Comparison of ENCODE assay signal across 8 cellular contexts in genomic region chrX:65595460-65595876, GRCh38.
DNase-seq lines count a peak whose midpoint lies in the region; ATAC-seq and TF ChIP-seq lines count a peak whose summit lies in the region.

No MANE protein-coding gene starts in this region.

- H3K27me3 Mint-ChIP-seq in T-helper 1 cell treated with Interleukin-12 subunit alpha and Interleukin-12 subunit beta and Interleukin-4 antibody, amounts not matched to agents 30 μg/mL and 1 μg/mL, for 36 hours (ENCODE audit: low read depth): no peaks in the 10 kb centered on the region

- H3K27ac Mint-ChIP-seq in T-helper 1 cell treated with Interleukin-12 subunit alpha and Interleukin-12 subunit beta and Interleukin-4 antibody, amounts not matched to agents 30 μg/mL and 1 μg/mL, for 36 hours: peak overlapping the region; percentile 96

- H3K9me3 Mint-ChIP-seq in T-helper 1 cell treated with Interleukin-12 subunit alpha and Interleukin-12 subunit beta and Interleukin-4 antibody, amounts not matched to agents 30 μg/mL and 1 μg/mL, for 36 hours: no peaks in the 10 kb centered on the region

- no peaks in the 10 kb centered on the region for H3K9me3 ChIP-seq in aorta (ENCODE audit: control insufficient read depth, low read length)

- H3K27ac ChIP-seq in aorta (ENCODE audit: low read depth in 1 of 2, low read length in 2 of 2): peak overlapping the region in 1 of 2 donors; percentile 10

- DNase-seq in NCI-H1417 treated with DMSO at 0.1 percent for 48 hours (lab: John Stamatoyannopoulos, UW) (peak; percentile 3), amygdala (lab: John Stamatoyannopoulos, UW) (peak in 54 of 56 donors; percentile 1 to 92 (median 58)), left ventricle myocardium superior (peak; percentile 92), renal cortical epithelial cell (ENCODE audit: low read depth) (peak; percentile 87), aorta (peak; percentile 97 to 98)

- no peak overlapping the region for H3K4me3 ChIP-seq in aorta (ENCODE audit: low read length in 2 of 2)

- no peaks in the 10 kb centered on the region for H3K27me3 ChIP-seq in aorta (ENCODE audit: control insufficient read depth in 1 of 2, insufficient read depth in 2 of 2, low read length in 1 of 2)

- peak; percentile 99 for TF ChIP-seq CTCF in GM12873 (IDR thresholded peaks at IDR 0.05; ENCODE audit: insufficient read depth, low read depth, low read length, missing control alignments)

- no peaks in the 10 kb centered on the region for H3K36me3 ChIP-seq in aorta (ENCODE audit: control insufficient read depth in 1 of 2, insufficient read depth in 2 of 2, low read length in 1 of 2)

- WGBS in aorta, 2 donors: 0 to 5% methylated on average over 3 of the region's 3 CpGs

- H3K4me3 Mint-ChIP-seq in T-helper 1 cell treated with Interleukin-12 subunit alpha and Interleukin-12 subunit beta and Interleukin-4 antibody, amounts not matched to agents 30 μg/mL and 1 μg/mL, for 36 hours: peak overlapping the region; percentile 51

- intact Hi-C loops in left ventricle myocardium superior (cut with micrococcal nuclease): loop anchor here (10.0 kb wide), 1 partner anchor 129 kb away; no protein-coding TSS in a partner anchor
- intact Hi-C loops in aorta (cut with DNase I): loop anchor here (5.0 to 10.0 kb wide), 4 partner anchors 72 to 1159 kb away; partner anchors contain the start of gene MSN (in 1 of the 2)

- H3K4me1 ChIP-seq in aorta (ENCODE audit: control insufficient read depth in 1 of 2, insufficient read depth in 2 of 2, low read length in 2 of 2): peaks cover 0 to 3% of the 10 kb centered on the region in 2 donors

- H3K4me1 Mint-ChIP-seq in T-helper 1 cell treated with Interleukin-12 subunit alpha and Interleukin-12 subunit beta and Interleukin-4 antibody, amounts not matched to agents 30 μg/mL and 1 μg/mL, for 36 hours (ENCODE audit: low read depth): peaks cover 52% of the 10 kb centered on the region

- no peaks in the 10 kb centered on the region for H3K36me3 Mint-ChIP-seq in T-helper 1 cell treated with Interleukin-12 subunit alpha and Interleukin-12 subunit beta and Interleukin-4 antibody, amounts not matched to agents 30 μg/mL and 1 μg/mL, for 36 hours (ENCODE audit: low read depth)

- ATAC-seq in HG02759 (IDR thresholded peaks at IDR 0.05; ENCODE audit: unreplicated experiment) (peak; percentile 80), left ventricle myocardium superior (peak; percentile 96), aorta (ENCODE audit: low FRiP score) (peak; percentile 95)

Comparison
In these comparisons a context has a peak if more than half of its experiments do, and no peak if none do; other contexts are left out.
1. DNase-seq: peak in every context shown above with its lines; median percentile 98 in aorta; 92 in left ventricle myocardium superior; 87 in renal cortical epithelial cell; 58 in amygdala; 3 in NCI-H1417 treated with DMSO at 0.1 percent for 48 hours.